In the genomic region with DNA sequence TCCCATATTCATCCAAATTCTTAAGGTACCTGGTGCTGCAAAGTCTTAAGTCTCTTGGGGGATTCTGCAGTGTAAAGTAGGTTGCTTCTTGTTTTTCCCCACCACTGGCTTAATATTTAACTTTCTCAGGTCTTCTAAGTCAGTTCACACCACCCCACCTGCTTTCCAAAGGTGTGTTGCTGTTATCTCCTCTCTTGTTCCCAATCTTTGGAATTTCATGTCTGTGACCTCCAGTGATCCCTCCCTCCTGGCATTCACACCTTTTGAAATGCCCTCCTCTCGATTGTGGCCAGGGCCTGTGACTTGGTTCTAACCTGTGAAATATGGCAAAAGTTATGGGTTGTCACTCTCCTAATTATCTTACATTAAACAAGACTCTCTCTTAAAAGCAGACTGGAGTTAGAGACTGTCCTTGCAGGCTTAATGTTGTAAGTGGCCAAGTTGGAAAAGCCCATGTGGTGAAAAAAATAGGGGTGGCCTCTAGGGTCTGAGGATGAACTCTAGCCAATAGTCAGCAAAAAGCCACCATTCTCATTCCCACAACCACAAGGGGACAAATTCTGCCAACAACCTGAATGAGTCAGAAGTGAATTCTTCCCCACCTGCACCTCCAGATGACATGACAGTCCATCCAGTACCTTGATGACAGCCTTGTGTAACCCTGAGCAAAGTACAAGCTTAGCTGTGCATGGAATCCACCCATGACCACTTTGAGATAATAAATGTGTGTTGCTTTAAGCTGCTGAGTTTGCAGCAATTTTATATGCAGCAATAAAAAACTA, we compare ENCODE assay signal across 19 cellular contexts. TPM values are rescaled to one million over a fixed set of nuclear protein-coding genes. Genes with fewer than 3 reads are reported as not detected.
"Had no signal": no experiment of that assay in that cellular context is flagged by ENCODE, and none has a peak within 500 bp of the region (broad histone marks: within the 10 kb centered on the region; RNA-seq: fewer than 3 reads in every experiment).

No MANE protein-coding gene starts in this region.

- H3K4me1 ChIP-seq: adrenal gland, suprapubic skin had no signal

- DNase-seq: activated CD8-positive, alpha-beta T cell treated with anti-CD3 and anti-CD28 coated beads for 36 hours; activated naive CD4-positive, alpha-beta T cell treated with anti-CD3 and anti-CD28 coated beads, Interleukin-2, amount 50 U/mL, for 16 hours; adrenal gland; effector memory CD8-positive, alpha-beta T cell; erythroblast; hypothalamus; mesenchymal stem cell; stimulated activated CD4-positive, alpha-beta T cell treated with anti-CD3 and anti-CD28 coated beads, Interleukin-4, amount 100 ng/mL, for 1 hour; stimulated activated CD8-positive, alpha-beta memory T cell treated with anti-CD3 and anti-CD28 coated beads, Interleukin-4, amount 100 ng/mL, for 48 hours; stimulated activated naive CD8-positive, alpha-beta T cell treated with anti-CD3 and anti-CD28 coated beads, Interleukin-15, Interleukin-2, amounts not matched to agents 100 U/mL and 50 U/mL, for 24 hours; upper lobe of left lung had no signal

- H3K27ac ChIP-seq: adrenal gland, suprapubic skin, upper lobe of left lung had no signal

- H3K27me3 Mint-ChIP-seq: dendritic cell treated with granulocyte-macrophage colony-stimulating factor and Interleukin-4, amounts not matched to agents 40 ng/mL and 50 ng/mL, for 4 days had no signal

- H3K9me3 ChIP-seq: adrenal gland, suprapubic skin, upper lobe of left lung had no signal

- H3K36me3 ChIP-seq: adrenal gland, suprapubic skin, upper lobe of left lung had no signal

- ATAC-seq: activated CD8-positive, alpha-beta T cell treated with anti-CD3 and anti-CD28 coated beads for 36 hours; activated T-helper 17 cell treated with anti-CD3 and anti-CD28 coated beads, Interleukin-2, amount 50 U/mL, for 72 hours; effector memory CD8-positive, alpha-beta T cell; stimulated activated naive CD8-positive, alpha-beta T cell treated with anti-CD3 and anti-CD28 coated beads, Interleukin-15, Interleukin-2, amounts not matched to agents 100 U/mL and 50 U/mL, for 24 hours had no signal

- H3K4me3 Mint-ChIP-seq: activated CD8-positive, alpha-beta T cell treated with anti-CD3 and anti-CD28 coated beads for 36 hours; activated T-helper 17 cell treated with anti-CD3 and anti-CD28 coated beads, Interleukin-2, amount 50 U/mL, for 72 hours; central memory CD8-positive, alpha-beta T cell; dendritic cell treated with granulocyte-macrophage colony-stimulating factor and Interleukin-4, amounts not matched to agents 40 ng/mL and 50 ng/mL, for 4 days; effector memory CD8-positive, alpha-beta T cell; T-helper 2 cell treated with Interferon-gamma antibody and Interleukin-4, amounts not matched to agents 5 μg/mL and 100 μg/mL, for 36 hours had no signal

- H3K4me3 ChIP-seq: adrenal gland, suprapubic skin, upper lobe of left lung had no signal

- H3K27ac Mint-ChIP-seq: activated CD8-positive, alpha-beta T cell treated with anti-CD3 and anti-CD28 coated beads for 36 hours; activated T-helper 17 cell treated with anti-CD3 and anti-CD28 coated beads, Interleukin-2, amount 50 U/mL, for 72 hours; dendritic cell treated with granulocyte-macrophage colony-stimulating factor and Interleukin-4, amounts not matched to agents 40 ng/mL and 50 ng/mL, for 4 days; effector memory CD8-positive, alpha-beta T cell; T-helper 2 cell treated with Interferon-gamma antibody and Interleukin-4, amounts not matched to agents 5 μg/mL and 100 μg/mL, for 36 hours had no signal

- H3K9me3 Mint-ChIP-seq: activated CD8-positive, alpha-beta T cell treated with anti-CD3 and anti-CD28 coated beads for 36 hours; activated T-helper 17 cell treated with anti-CD3 and anti-CD28 coated beads, Interleukin-2, amount 50 U/mL, for 72 hours; dendritic cell treated with granulocyte-macrophage colony-stimulating factor and Interleukin-4, amounts not matched to agents 40 ng/mL and 50 ng/mL, for 4 days; T-helper 2 cell treated with Interferon-gamma antibody and Interleukin-4, amounts not matched to agents 5 μg/mL and 100 μg/mL, for 36 hours had no signal

- H3K4me1 Mint-ChIP-seq: activated T-helper 17 cell treated with anti-CD3 and anti-CD28 coated beads, Interleukin-2, amount 50 U/mL, for 72 hours; central memory CD8-positive, alpha-beta T cell had no signal

- H3K27me3 ChIP-seq: adrenal gland, suprapubic skin, upper lobe of left lung had no signal

RNA-seq across cellular contexts. Expression of a gene that starts 45.1 kb away (rescaled TPM):
- total RNA-seq: activated CD8-positive, alpha-beta T cell treated with anti-CD3 and anti-CD28 coated beads for 36 hours; activated T-helper 17 cell treated with anti-CD3 and anti-CD28 coated beads, Interleukin-2, amount 50 U/mL, for 72 hours; osteoblast; pulmonary artery endothelial cell had no signal
- polyA plus RNA-seq: neural cell had no signal
